Comparison of ENCODE assay signal across 27 cellular contexts in genomic region chr6:134950482-134950881, GRCh38.
"Had no signal": no experiment of that assay in that cellular context is flagged by ENCODE, and none has a peak within 500 bp of the region (broad histone marks: within the 10 kb centered on the region; RNA-seq: fewer than 3 reads in every experiment).

No MANE protein-coding gene starts in this region.

- H3K36me3 ChIP-seq: adrenal gland, esophagus muscularis mucosa, heart right ventricle, left ventricle myocardium inferior, ovary, prostate gland, sigmoid colon, thoracic aorta, uterus had no signal

- H3K27ac ChIP-seq: adrenal gland, body of pancreas, esophagus muscularis mucosa, heart right ventricle, left ventricle myocardium inferior, ovary, prostate gland, sigmoid colon, thoracic aorta, uterus had no signal

- H3K4me3 ChIP-seq: adrenal gland, body of pancreas, esophagus muscularis mucosa, heart right ventricle, left ventricle myocardium inferior, ovary, prostate gland, sigmoid colon, thoracic aorta, uterus had no signal

- FAIRE-seq: colon, small intestine had no signal

- ATAC-seq: body of pancreas; heart right ventricle; stimulated activated effector memory CD8-positive, alpha-beta T cell treated with anti-CD3 and anti-CD28 coated beads, Interleukin-12 subunit alpha, Interleukin-12 subunit beta, amount 100 ng/mL, for 72 hours had no signal

- H3K9me3 ChIP-seq: adrenal gland, body of pancreas, esophagus muscularis mucosa, ovary, prostate gland, sigmoid colon, thoracic aorta, uterus had no signal

- H3K4me1 ChIP-seq: adrenal gland, body of pancreas, esophagus muscularis mucosa, heart right ventricle, left ventricle myocardium inferior, prostate gland, sigmoid colon, uterus had no signal

- H3K27me3 ChIP-seq: adrenal gland, body of pancreas, esophagus muscularis mucosa, heart right ventricle, ovary, sigmoid colon, uterus had no signal

- DNase-seq: activated CD4-positive, alpha-beta T cell treated with anti-CD3 and anti-CD28 coated beads for 4 hours; activated CD4-positive, alpha-beta T cell treated with anti-CD3 and anti-CD28 coated beads, Interleukin-2, amount 50 U/mL, for 4 hours; activated effector memory CD4-positive, alpha-beta T cell treated with Interleukin-2 at 50 U/mL for 16 hours; activated naive CD4-positive, alpha-beta T cell treated with anti-CD3 and anti-CD28 coated beads for 36 hours; activated naive CD8-positive, alpha-beta T cell treated with anti-CD3 and anti-CD28 coated beads for 36 hours; adrenal gland; aorta; body of pancreas; dermis blood vessel endothelial cell; effector CD4-positive, alpha-beta T cell; foreskin melanocyte; heart right ventricle; left ventricle myocardium inferior; mammary epithelial cell; naive B cell; nephron progenitor cell; ovary; retina; sigmoid colon; small intestine; stimulated activated CD4-positive, alpha-beta T cell treated with anti-CD3 and anti-CD28 coated beads, Interleukin-4, amount 100 ng/mL, for 24 hours; uterus had no signal
